1 cellular context compared by ENCODE assay signal in the genomic region with DNA sequence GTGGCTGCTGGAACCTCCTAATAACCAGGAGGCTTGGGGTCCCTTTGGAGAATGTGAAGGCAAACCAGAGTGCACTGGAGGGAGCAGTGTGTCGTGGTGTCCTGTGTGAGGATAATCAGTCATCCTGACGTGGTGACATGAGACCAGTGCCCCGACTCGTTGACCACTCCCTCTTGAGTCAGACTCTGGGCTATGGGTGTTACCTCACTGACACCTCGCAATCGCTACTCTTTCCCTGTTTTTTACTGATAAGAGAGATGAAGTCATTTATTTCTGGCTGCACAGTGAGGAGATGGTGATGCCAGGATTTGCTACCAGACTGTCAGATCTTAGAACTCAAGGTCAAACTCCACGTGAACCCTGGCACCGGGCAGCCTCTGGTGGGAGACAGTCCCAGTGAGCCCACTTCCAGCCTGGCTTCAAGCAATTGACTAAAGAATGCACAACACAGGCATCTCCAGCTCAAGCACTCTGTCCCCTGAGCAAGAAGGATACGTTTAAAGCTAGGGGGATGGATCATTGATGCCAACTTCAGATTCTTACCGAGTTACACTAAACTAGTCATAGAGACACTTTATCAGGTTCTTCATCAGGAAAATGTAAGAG.
A peak's percentile ranks its signal among the peaks of the same experiment; 100 is the strongest.
TF ChIP-seq lines count a peak whose summit lies in the region.

No MANE protein-coding gene starts in this region.

TF ChIP-seq in K562, 482 proteins besides CTCF, POLR2A, EP300 and RAD21 (continued from another document and continues in another):
- TF ChIP-seq MNT (conservative IDR thresholded peaks at IDR 0.05) (peak; percentile 53 to 82), FOXM1 (IDR thresholded peaks at IDR 0.05; ENCODE audit: low read depth) (no peak), FOXM1 (CRISPR knock-in tag; IDR thresholded peaks at IDR 0.05; ENCODE audit: low read depth) (no peak), FOXP1 (CRISPR knock-in tag; IDR thresholded peaks at IDR 0.05) (no peak), CBFA2T3 (IDR thresholded peaks at IDR 0.05) (peak; percentile 83), ZKSCAN1 (IDR thresholded peaks at IDR 0.05; ENCODE audit: low read depth, low read length) (no peak), BACH1 (tag; IDR thresholded peaks at IDR 0.05) (no peak), ATF4 (CRISPR knock-in tag; IDR thresholded peaks at IDR 0.05) (0 out of 2 replicates have a peak, but pooled peaks have one; percentile 58), RBM25 (IDR thresholded peaks at IDR 0.05; ENCODE audit: low read depth, low read length, severe bottlenecking) (no peak), MYC (IDR thresholded peaks at IDR 0.05; ENCODE audit: low read depth, low read length) (peak; percentile 64), MYC (CRISPR knock-in tag; IDR thresholded peaks at IDR 0.05; ENCODE audit: borderline replicate concordance, low read depth) (no peak), FOXA3 (CRISPR knock-in tag; conservative IDR thresholded peaks at IDR 0.05 in 1 of 2, IDR thresholded peaks at IDR 0.05 in 1 of 2) (no peak), ZNF280B (CRISPR knock-in tag; IDR thresholded peaks at IDR 0.05) (no peak), RBM15 (IDR thresholded peaks at IDR 0.05; ENCODE audit: insufficient read depth, low read length) (no peak), GATAD2A (IDR thresholded peaks at IDR 0.05) (no peak), CEBPB (tag; IDR thresholded peaks at IDR 0.05) (peak; percentile 77), PTTG1 (tag; IDR thresholded peaks at IDR 0.05; ENCODE audit: low read depth) (no peak), DDX20 (tag; IDR thresholded peaks at IDR 0.05; ENCODE audit: low read depth) (no peak), ZNF398 (CRISPR knock-in tag; IDR thresholded peaks at IDR 0.05) (no peak), E2F8 (IDR thresholded peaks at IDR 0.05; ENCODE audit: low read depth, partially characterized antibody) (no peak), TRIM24 (IDR thresholded peaks at IDR 0.05) (peak; percentile 58 to 75; a peak in 3 of 4 replicates), ILK (tag; IDR thresholded peaks at IDR 0.05; ENCODE audit: borderline replicate concordance, low read depth) (no peak), SP2 (IDR thresholded peaks at IDR 0.05; ENCODE audit: extremely low read depth, low read depth, low read length, poor library complexity, severe bottlenecking) (no peak), L3MBTL2 (IDR thresholded peaks at IDR 0.05) (peak; percentile 85), NCOA1 (IDR thresholded peaks at IDR 0.05; ENCODE audit: low read depth) (peak; percentile 57; the same call in 1 of the 2 replicates), SPI1 (IDR thresholded peaks at IDR 0.05; ENCODE audit: borderline replicate concordance, low read depth, low read length) (no peak)
- TF ChIP-seq, protein P1, sequence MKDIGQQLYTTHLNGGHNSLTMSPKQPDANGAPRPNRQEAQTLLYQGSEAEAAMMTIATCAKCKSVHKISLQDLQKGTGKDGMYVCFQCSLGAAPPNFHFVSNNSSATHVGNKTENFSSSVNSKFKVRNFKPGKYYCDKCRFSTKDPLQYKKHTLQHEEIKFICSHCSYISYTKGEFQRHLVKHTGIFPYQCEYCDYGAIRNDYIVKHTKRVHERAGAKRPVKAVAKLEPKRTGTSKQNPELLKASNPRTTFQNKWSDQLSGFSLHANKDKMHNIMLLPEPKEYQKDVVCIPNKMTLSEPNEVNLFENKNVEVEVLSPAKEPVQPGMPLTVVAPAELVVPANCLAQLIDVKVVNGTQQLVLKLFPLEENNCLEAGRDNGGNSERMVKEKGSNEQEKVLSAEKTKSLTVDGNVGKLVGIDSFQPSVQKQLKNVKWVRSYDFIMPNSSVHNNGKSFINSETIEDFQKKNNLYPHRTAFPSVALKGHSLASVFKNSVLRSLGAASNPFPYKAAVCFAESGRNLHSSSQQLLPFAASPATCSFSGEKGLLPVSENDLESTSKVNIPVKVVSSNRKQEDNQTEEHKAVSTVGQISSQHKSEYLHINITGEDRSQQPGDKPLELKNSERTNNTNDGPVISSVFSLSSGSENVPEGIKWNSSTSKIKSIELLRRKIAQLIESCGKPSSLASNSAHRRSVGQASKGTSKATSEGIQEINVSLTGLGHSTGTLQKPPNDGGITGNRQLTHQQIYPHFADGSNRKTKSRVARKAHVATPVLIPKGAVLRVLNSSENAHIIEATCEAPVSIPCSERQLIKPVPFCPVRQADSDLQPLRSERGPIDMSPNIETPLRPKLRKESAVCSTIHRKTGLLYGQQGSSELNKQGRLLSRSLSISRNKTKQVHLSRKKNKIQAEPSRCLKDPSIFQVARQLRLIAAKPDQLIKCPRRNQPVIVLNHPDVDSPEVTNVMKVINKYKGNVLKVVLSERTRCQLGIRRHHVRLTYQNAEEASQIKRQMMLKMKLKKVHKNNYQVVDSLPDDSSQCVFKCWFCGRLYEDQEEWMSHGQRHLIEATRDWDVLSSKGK (CRISPR knock-in tag; IDR thresholded peaks at IDR 0.05) = no peak
- TF ChIP-seq, protein P2, sequence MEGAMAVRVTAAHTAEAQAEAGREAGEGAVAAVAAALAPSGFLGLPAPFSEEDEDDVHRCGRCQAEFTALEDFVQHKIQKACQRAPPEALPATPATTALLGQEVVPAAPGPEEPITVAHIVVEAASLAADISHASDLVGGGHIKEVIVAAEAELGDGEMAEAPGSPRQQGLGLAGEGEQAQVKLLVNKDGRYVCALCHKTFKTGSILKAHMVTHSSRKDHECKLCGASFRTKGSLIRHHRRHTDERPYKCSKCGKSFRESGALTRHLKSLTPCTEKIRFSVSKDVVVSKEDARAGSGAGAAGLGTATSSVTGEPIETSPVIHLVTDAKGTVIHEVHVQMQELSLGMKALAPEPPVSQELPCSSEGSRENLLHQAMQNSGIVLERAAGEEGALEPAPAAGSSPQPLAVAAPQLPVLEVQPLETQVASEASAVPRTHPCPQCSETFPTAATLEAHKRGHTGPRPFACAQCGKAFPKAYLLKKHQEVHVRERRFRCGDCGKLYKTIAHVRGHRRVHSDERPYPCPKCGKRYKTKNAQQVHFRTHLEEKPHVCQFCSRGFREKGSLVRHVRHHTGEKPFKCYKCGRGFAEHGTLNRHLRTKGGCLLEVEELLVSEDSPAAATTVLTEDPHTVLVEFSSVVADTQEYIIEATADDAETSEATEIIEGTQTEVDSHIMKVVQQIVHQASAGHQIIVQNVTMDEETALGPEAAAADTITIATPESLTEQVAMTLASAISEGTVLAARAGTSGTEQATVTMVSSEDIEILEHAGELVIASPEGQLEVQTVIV (CRISPR knock-in tag; IDR thresholded peaks at IDR 0.05; ENCODE audit: borderline replicate concordance) = no peak
- TF ChIP-seq, protein P3, sequence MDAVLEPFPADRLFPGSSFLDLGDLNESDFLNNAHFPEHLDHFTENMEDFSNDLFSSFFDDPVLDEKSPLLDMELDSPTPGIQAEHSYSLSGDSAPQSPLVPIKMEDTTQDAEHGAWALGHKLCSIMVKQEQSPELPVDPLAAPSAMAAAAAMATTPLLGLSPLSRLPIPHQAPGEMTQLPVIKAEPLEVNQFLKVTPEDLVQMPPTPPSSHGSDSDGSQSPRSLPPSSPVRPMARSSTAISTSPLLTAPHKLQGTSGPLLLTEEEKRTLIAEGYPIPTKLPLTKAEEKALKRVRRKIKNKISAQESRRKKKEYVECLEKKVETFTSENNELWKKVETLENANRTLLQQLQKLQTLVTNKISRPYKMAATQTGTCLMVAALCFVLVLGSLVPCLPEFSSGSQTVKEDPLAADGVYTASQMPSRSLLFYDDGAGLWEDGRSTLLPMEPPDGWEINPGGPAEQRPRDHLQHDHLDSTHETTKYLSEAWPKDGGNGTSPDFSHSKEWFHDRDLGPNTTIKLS (IDR thresholded peaks at IDR 0.05; ENCODE audit: borderline replicate concordance, low read depth) = no peak
- TF ChIP-seq, protein P4, sequence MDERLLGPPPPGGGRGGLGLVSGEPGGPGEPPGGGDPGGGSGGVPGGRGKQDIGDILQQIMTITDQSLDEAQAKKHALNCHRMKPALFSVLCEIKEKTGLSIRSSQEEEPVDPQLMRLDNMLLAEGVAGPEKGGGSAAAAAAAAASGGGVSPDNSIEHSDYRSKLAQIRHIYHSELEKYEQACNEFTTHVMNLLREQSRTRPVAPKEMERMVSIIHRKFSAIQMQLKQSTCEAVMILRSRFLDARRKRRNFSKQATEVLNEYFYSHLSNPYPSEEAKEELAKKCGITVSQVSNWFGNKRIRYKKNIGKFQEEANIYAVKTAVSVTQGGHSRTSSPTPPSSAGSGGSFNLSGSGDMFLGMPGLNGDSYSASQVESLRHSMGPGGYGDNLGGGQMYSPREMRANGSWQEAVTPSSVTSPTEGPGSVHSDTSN (CRISPR knock-in tag; IDR thresholded peaks at IDR 0.05; ENCODE audit: low read depth) = peak; percentile 86
- TF ChIP-seq, protein P4 (tag; conservative IDR thresholded peaks at IDR 0.05; ENCODE audit: low read depth) = peak; percentile 95
- TF ChIP-seq, protein P5, sequence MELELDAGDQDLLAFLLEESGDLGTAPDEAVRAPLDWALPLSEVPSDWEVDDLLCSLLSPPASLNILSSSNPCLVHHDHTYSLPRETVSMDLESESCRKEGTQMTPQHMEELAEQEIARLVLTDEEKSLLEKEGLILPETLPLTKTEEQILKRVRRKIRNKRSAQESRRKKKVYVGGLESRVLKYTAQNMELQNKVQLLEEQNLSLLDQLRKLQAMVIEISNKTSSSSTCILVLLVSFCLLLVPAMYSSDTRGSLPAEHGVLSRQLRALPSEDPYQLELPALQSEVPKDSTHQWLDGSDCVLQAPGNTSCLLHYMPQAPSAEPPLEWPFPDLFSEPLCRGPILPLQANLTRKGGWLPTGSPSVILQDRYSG (tag; conservative IDR thresholded peaks at IDR 0.05; ENCODE audit: low read depth) = no peak
